In genomic region chr3:141486416-141486734, GRCh38 we compare ENCODE assay signal across 8 cellular contexts. TPM values are rescaled to one million over a fixed set of nuclear protein-coding genes. Genes with fewer than 3 reads are reported as not detected.
DNase-seq lines count a peak whose midpoint lies in the region; ATAC-seq and TF ChIP-seq lines count a peak whose summit lies in the region.

No MANE protein-coding gene starts in this region.

- H3K4me1 Mint-ChIP-seq in activated naive CD4-positive, alpha-beta T cell treated with anti-CD3 and anti-CD28 coated beads, Interleukin-2, amount 50 U/mL, for 24 hours = peaks cover 66% of the 10 kb centered on the region

- H3K27me3 Mint-ChIP-seq in activated naive CD4-positive, alpha-beta T cell treated with anti-CD3 and anti-CD28 coated beads, Interleukin-2, amount 50 U/mL, for 24 hours = no peaks in the 10 kb centered on the region

- H3K36me3 ChIP-seq in ascending aorta = no peaks in the 10 kb centered on the region
- H3K36me3 ChIP-seq in left lung = no peaks in the 10 kb centered on the region
- no peaks in the 10 kb centered on the region for H3K36me3 ChIP-seq in thoracic aorta

- no peaks in the 10 kb centered on the region for H3K9me3 Mint-ChIP-seq in activated naive CD4-positive, alpha-beta T cell treated with anti-CD3 and anti-CD28 coated beads, Interleukin-2, amount 50 U/mL, for 24 hours

- H3K27me3 ChIP-seq in ascending aorta (no peaks in the 10 kb centered on the region), left lung (no peaks in the 10 kb centered on the region), thoracic aorta (replicated peaks; ENCODE audit: insufficient read depth) (no peaks in the 10 kb centered on the region)

- H3K27ac Mint-ChIP-seq in activated naive CD4-positive, alpha-beta T cell treated with anti-CD3 and anti-CD28 coated beads, Interleukin-2, amount 50 U/mL, for 24 hours = peak overlapping the region; percentile 94

- H3K27ac ChIP-seq in ascending aorta = peak overlapping the region; percentile 88 to 95
- peak overlapping the region; percentile 84 to 97 for H3K27ac ChIP-seq in left lung
- H3K27ac ChIP-seq in thoracic aorta = peak overlapping the region; percentile 66 to 74

- peak overlapping the region; percentile 86 for H3K4me3 Mint-ChIP-seq in activated naive CD4-positive, alpha-beta T cell treated with anti-CD3 and anti-CD28 coated beads, Interleukin-2, amount 50 U/mL, for 24 hours

- no peak for DNase-seq in activated naive CD4-positive, alpha-beta T cell treated with anti-CD3 and anti-CD28 coated beads, Interleukin-2, amount 50 U/mL, for 16 hours
- DNase-seq in ascending aorta (ENCODE audit: low spot score in 2 of 2) (no peak), left lung (no peak), thoracic aorta (ENCODE audit: low spot score) (no peak), NCI-H774 (lab: John Stamatoyannopoulos, UW) (no peak)

- intact Hi-C loops in ascending aorta (cut with DNase I) (loop anchor here (1.0 to 10.0 kb wide), 4 partner anchors 175 to 388 kb away; partner anchors contain the start of genes ATP1B3, PXYLP1 and RNF7), left lung (cut with DNase I) (no loop called here)

- H3K4me3 ChIP-seq in ascending aorta = peak overlapping the region; percentile 87 to 88
- peak overlapping the region; percentile 34 to 75 for H3K4me3 ChIP-seq in left lung
- H3K4me3 ChIP-seq in thoracic aorta = peak overlapping the region; percentile 95

- H3K9me3 ChIP-seq in ascending aorta (no peaks in the 10 kb centered on the region), left lung (no peaks in the 10 kb centered on the region), thoracic aorta (no peaks in the 10 kb centered on the region)

- H3K4me1 ChIP-seq in ascending aorta = peaks cover 3 to 8% of the 10 kb centered on the region in 2 donors
- peaks cover 10 to 81% of the 10 kb centered on the region in 2 donors for H3K4me1 ChIP-seq in left lung
- H3K4me1 ChIP-seq in thoracic aorta (ENCODE audit: control insufficient read depth in 1 of 2, low read depth in 2 of 2) = peaks cover 4 to 22% of the 10 kb centered on the region in 2 donors

- peak; percentile 4 for ATAC-seq in left lung
- peak; percentile 40 for ATAC-seq in thoracic aorta (ENCODE audit: insufficient number of reproducible peaks, low FRiP score, low read depth)
- ATAC-seq in HG03432 (IDR thresholded peaks at IDR 0.05; ENCODE audit: unreplicated experiment) = no peak
- ATAC-seq in GM19467 (IDR thresholded peaks at IDR 0.05; ENCODE audit: unreplicated experiment) = no peak

- peaks cover 10% of the 10 kb centered on the region for H3K36me3 Mint-ChIP-seq in activated naive CD4-positive, alpha-beta T cell treated with anti-CD3 and anti-CD28 coated beads, Interleukin-2, amount 50 U/mL, for 24 hours

- TF ChIP-seq CTCF in ascending aorta (IDR thresholded peaks at IDR 0.05) (no peak), left lung (IDR thresholded peaks at IDR 0.05) (no peak), thoracic aorta (IDR thresholded peaks at IDR 0.05) (no peak)

RNA-seq across cellular contexts. Expression of gene RASA2, which starts 0.5 kb away (rescaled TPM):
- total RNA-seq in ascending aorta (7.7 TPM), left lung (10 to 100 TPM; 17.2 to 23.3 TPM), thoracic aorta (10 to 100 TPM; 15.4 to 23.1 TPM)

Comparison
In these comparisons a context has a peak if more than half of its experiments do, and no peak if none do; other contexts are left out.
1. ATAC-seq: peak in left lung (single experiment) and thoracic aorta (single experiment); none in HG03432 (single experiment) and GM19467 (single experiment).
2. Peak in every context shown above with its lines, with median percentiles within 50 percentile points of each other: H3K27ac ChIP-seq and H3K4me3 ChIP-seq.